ENCODE assay signal across 1 cellular context in genomic region chr15:90200534-90201139, GRCh38.
TF ChIP-seq lines count a peak whose summit lies in the region.

No MANE protein-coding gene starts in this region.

TF ChIP-seq in H1, 55 proteins besides CTCF, POLR2A, EP300 and RAD21:
- TF ChIP-seq JUND (IDR thresholded peaks at IDR 0.05; ENCODE audit: low read length) (no peak), JUN (IDR thresholded peaks at IDR 0.05; ENCODE audit: low read depth, low read length) (no peak), CREB1 (IDR thresholded peaks at IDR 0.05) (0 out of 2 replicates have a peak, but pooled peaks have one; percentile 22)
- TF ChIP-seq, protein P1, sequence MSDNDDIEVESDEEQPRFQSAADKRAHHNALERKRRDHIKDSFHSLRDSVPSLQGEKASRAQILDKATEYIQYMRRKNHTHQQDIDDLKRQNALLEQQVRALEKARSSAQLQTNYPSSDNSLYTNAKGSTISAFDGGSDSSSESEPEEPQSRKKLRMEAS (IDR thresholded peaks at IDR 0.05): 0 out of 2 replicates have a peak, but pooled peaks have one; percentile 13
